Comparison of ENCODE assay signal across 26 cellular contexts in genomic region chr20:38169636-38170035, GRCh38. TPM values are rescaled to one million over a fixed set of nuclear protein-coding genes. Genes with fewer than 3 reads are reported as not detected.
DNase-seq lines count a peak whose midpoint lies in the region; ATAC-seq and TF ChIP-seq lines count a peak whose summit lies in the region.
"Had no signal": no experiment of that assay in that cellular context is flagged by ENCODE, and none has a peak within 500 bp of the region (broad histone marks: within the 10 kb centered on the region; RNA-seq: fewer than 3 reads in every experiment).

No MANE protein-coding gene starts in this region.

- H3K4me2 ChIP-seq in MM.1S (ENCODE audit: low read depth, low read length) (no peak overlapping the region; the same call in 1 of the 2 replicates), hepatocyte (no peak overlapping the region)

- H4K20me1 ChIP-seq in MM.1S (ENCODE audit: insufficient read depth, low read length) = no peaks in the 10 kb centered on the region
- H4K20me1 ChIP-seq in hepatocyte (ENCODE audit: insufficient read depth, poor library complexity, severe bottlenecking) = no peaks in the 10 kb centered on the region

- H3K4me1 ChIP-seq in MM.1S (ENCODE audit: low read length) (peaks cover 15% of the 10 kb centered on the region; the same call in 1 of the 2 replicates), hepatocyte (ENCODE audit: insufficient read depth) (peaks cover 70% of the 10 kb centered on the region)
- H3K4me1 ChIP-seq: colonic mucosa had no signal

- 95% methylated on average over 4 of the region's 4 CpGs for WGBS in hepatocyte (ENCODE audit: low lambda C conversion rate, missing lambda C conversion rate)

- CTCF ChIA-PET in Calu3 (lab: Charles Lee) = interaction anchor here (1.1 to 3.5 kb wide), 5 partner anchors 17 to 112 kb away, joined by 3 to 10 read pairs (median 6); no protein-coding TSS in a partner anchor

- peak overlapping the region; percentile 23 for H3K27ac Mint-ChIP-seq in Calu3 (ENCODE audit: unreplicated experiment)
- peak overlapping the region; percentile 7 for H3K27ac Mint-ChIP-seq in stimulated activated effector memory CD8-positive, alpha-beta T cell treated with anti-CD3 and anti-CD28 coated beads, Interleukin-12 subunit alpha, Interleukin-12 subunit beta, amount 100 ng/mL, for 72 hours
- H3K27ac Mint-ChIP-seq: CD4-positive, CD25-positive, alpha-beta regulatory T cell; endodermal cell; nephron progenitor cell; progenitor cell of endocrine pancreas had no signal

- H3K9me3 Mint-ChIP-seq in Calu3 (ENCODE audit: low read depth, unreplicated experiment) = no peaks in the 10 kb centered on the region
- H3K9me3 Mint-ChIP-seq in stimulated activated effector memory CD8-positive, alpha-beta T cell treated with anti-CD3 and anti-CD28 coated beads, Interleukin-12 subunit alpha, Interleukin-12 subunit beta, amount 100 ng/mL, for 72 hours = no peaks in the 10 kb centered on the region
- H3K9me3 Mint-ChIP-seq: activated B cell treated with CpG ODN at 0.5 μM for 24 hours; CD4-positive, CD25-positive, alpha-beta regulatory T cell; endodermal cell; IgD-negative memory B cell; nephron progenitor cell had no signal

- H3K4me1 Mint-ChIP-seq in Calu3 (ENCODE audit: low read depth, unreplicated experiment) = peaks cover 88% of the 10 kb centered on the region
- peaks cover 13% of the 10 kb centered on the region for H3K4me1 Mint-ChIP-seq in stimulated activated effector memory CD8-positive, alpha-beta T cell treated with anti-CD3 and anti-CD28 coated beads, Interleukin-12 subunit alpha, Interleukin-12 subunit beta, amount 100 ng/mL, for 72 hours
- H3K4me1 Mint-ChIP-seq: endodermal cell had no signal

- H3K36me3 ChIP-seq in MM.1S (replicated peaks; ENCODE audit: insufficient read depth, low read length) = no peaks in the 10 kb centered on the region
- no peaks in the 10 kb centered on the region for H3K36me3 ChIP-seq in hepatocyte (replicated peaks; ENCODE audit: insufficient read depth, low read depth)
- H3K36me3 ChIP-seq: brain microvascular endothelial cell, colonic mucosa had no signal

- H3K79me2 ChIP-seq in MM.1S (ENCODE audit: low read length) (no peaks in the 10 kb centered on the region), hepatocyte (peaks cover 2% of the 10 kb centered on the region)

- H3K36me3 Mint-ChIP-seq in Calu3 (ENCODE audit: insufficient read depth, unreplicated experiment) = peaks cover 27% of the 10 kb centered on the region
- no peaks in the 10 kb centered on the region for H3K36me3 Mint-ChIP-seq in stimulated activated effector memory CD8-positive, alpha-beta T cell treated with anti-CD3 and anti-CD28 coated beads, Interleukin-12 subunit alpha, Interleukin-12 subunit beta, amount 100 ng/mL, for 72 hours
- H3K36me3 Mint-ChIP-seq: CD4-positive, CD25-positive, alpha-beta regulatory T cell had no signal

- BruUV-seq in Calu3 (replicated peaks; lab: Mats Ljungman, UMichigan) = no TSS peak

- H3K9ac ChIP-seq in MM.1S (ENCODE audit: low read length) = no peak overlapping the region

- H3F3A ChIP-seq in MM.1S (ENCODE audit: insufficient read depth, low read length) = no peaks in the 10 kb centered on the region

- intact Hi-C loops in Calu3 (cut with micrococcal nuclease; ENCODE audit: unreplicated experiment) = loop anchor here (5.0 kb wide), 1 partner anchor 42 kb away; no protein-coding TSS in a partner anchor

- H2AFZ ChIP-seq in MM.1S (ENCODE audit: low read length) (no peak overlapping the region), hepatocyte (no peak overlapping the region)

- no peak overlapping the region for H3K4me3 Mint-ChIP-seq in Calu3 (ENCODE audit: low read depth, unreplicated experiment)
- no peak overlapping the region for H3K4me3 Mint-ChIP-seq in stimulated activated effector memory CD8-positive, alpha-beta T cell treated with anti-CD3 and anti-CD28 coated beads, Interleukin-12 subunit alpha, Interleukin-12 subunit beta, amount 100 ng/mL, for 72 hours
- H3K4me3 Mint-ChIP-seq: activated B cell treated with CpG ODN at 0.5 μM for 24 hours; CD4-positive, CD25-positive, alpha-beta regulatory T cell; endodermal cell; nephron progenitor cell had no signal

- no peaks in the 10 kb centered on the region for H3K27me3 Mint-ChIP-seq in Calu3 (ENCODE audit: unreplicated experiment)
- H3K27me3 Mint-ChIP-seq: activated B cell treated with CpG ODN at 0.5 μM for 24 hours, IgD-negative memory B cell had no signal

- H3K27ac ChIP-seq in MM.1S (ENCODE audit: low read length) (no peak overlapping the region), hepatocyte (peak overlapping the region; percentile 86)
- H3K27ac ChIP-seq: brain microvascular endothelial cell had no signal

- DNase-seq in Calu3 (no peak), MM.1S (peak; percentile 40), hepatocyte (ENCODE audit: low spot score) (no peak), GF-D8 (lab: John Stamatoyannopoulos, UW) (no peak), T-helper 1 cell (no peak)
- DNase-seq in stimulated activated effector memory CD8-positive, alpha-beta T cell treated with anti-CD3 and anti-CD28 coated beads, Interleukin-12 subunit alpha, Interleukin-12 subunit beta, amount 100 ng/mL, for 72 hours (ENCODE audit: low spot score in 2 of 2) = no peak
- DNase-seq: activated B cell treated with CpG ODN at 0.5 μM for 24 hours; activated CD4-positive, alpha-beta T cell treated with anti-CD3 and anti-CD28 coated beads, Interleukin-2, amount 50 U/mL, for 48 hours; activated effector memory CD4-positive, alpha-beta T cell treated with Interleukin-2 at 50 U/mL for 16 hours; brain microvascular endothelial cell; CD4-positive, CD25-positive, alpha-beta regulatory T cell; colonic mucosa; endodermal cell; HCEC 1CT; NCI-H1105 treated with DMSO at 0.1 percent for 48 hours; NCI-H2029; NCI-H226; NCI-H748 treated with DMSO at 0.1 percent for 48 hours; nephron progenitor cell; SHP77; T1000 had no signal

- H3K9me2 ChIP-seq in MM.1S (replicated peaks; ENCODE audit: insufficient read depth, low read length) (no peaks in the 10 kb centered on the region), hepatocyte (replicated peaks; ENCODE audit: insufficient read depth) (no peaks in the 10 kb centered on the region)

- TF ChIP-seq CTCF in Calu3 (IDR thresholded peaks at IDR 0.05; ENCODE audit: unreplicated experiment) (no peak), MM.1S (IDR thresholded peaks at IDR 0.05; ENCODE audit: low read length) (no peak), hepatocyte (IDR thresholded peaks at IDR 0.05; ENCODE audit: poor library complexity) (no peak)

- no peaks in the 10 kb centered on the region for H3K27me3 ChIP-seq in MM.1S (replicated peaks; ENCODE audit: insufficient read depth, low read length)
- no peaks in the 10 kb centered on the region for H3K27me3 ChIP-seq in hepatocyte
- H3K27me3 ChIP-seq: brain microvascular endothelial cell, colonic mucosa had no signal

- no peak for ATAC-seq in stimulated activated effector memory CD8-positive, alpha-beta T cell treated with anti-CD3 and anti-CD28 coated beads, Interleukin-12 subunit alpha, Interleukin-12 subunit beta, amount 100 ng/mL, for 72 hours
- no peak for ATAC-seq in GM21717 (IDR thresholded peaks at IDR 0.05; ENCODE audit: unreplicated experiment)

- H3K4me3 ChIP-seq in MM.1S (ENCODE audit: low read length) (no peak overlapping the region), hepatocyte (no peak overlapping the region)
- H3K4me3 ChIP-seq: colonic mucosa, lung had no signal

- H3K9me3 ChIP-seq in MM.1S (replicated peaks; ENCODE audit: insufficient read depth, low read length) (no peaks in the 10 kb centered on the region), hepatocyte (ENCODE audit: low read depth) (no peaks in the 10 kb centered on the region)
- H3K9me3 ChIP-seq: colonic mucosa had no signal

RNA-seq across cellular contexts. Expression of gene TGM2, which starts 4.6 kb away (rescaled TPM):
- total RNA-seq in Calu3 (2022) (261 and 311 TPM in 2 replicates), hepatocyte (120 and 133 TPM in 2 replicates)
- 85.8 and 88.5 TPM in 2 replicates for polyA plus RNA-seq in hepatocyte
- total RNA-seq: CD4-positive, CD25-positive, alpha-beta regulatory T cell; OCI-LY7 had no signal
